Comparison of ENCODE assay signal across 20 cellular contexts in genomic region chr7:156463280-156463679, GRCh38.
"Had no signal": no experiment of that assay in that cellular context is flagged by ENCODE, and none has a peak within 500 bp of the region (broad histone marks: within the 10 kb centered on the region; RNA-seq: fewer than 3 reads in every experiment).

No MANE protein-coding gene starts in this region.

- DNase-seq: KBM-7, NCI-H1092, NCI-H1436, NCI-H187, NCI-H2029, NCI-H2081 treated with DMSO at 0.1 percent for 48 hours, NCI-H2171 treated with DMSO at 0.1 percent for 48 hours, NCI-H345, NCI-H446 treated with DMSO at 0.1 percent for 48 hours, NCI-H524, NCI-H69, NCI-H774, Right ventricle myocardium superior, RPMI8226, SIG-M5 had no signal

- H3K4me3 ChIP-seq: SJSA1, SK-N-MC had no signal

- H3K9me3 ChIP-seq: SJSA1 had no signal

- H3K27ac ChIP-seq: HL-60, SJSA1, SK-N-MC had no signal

- H3K4me1 ChIP-seq: SJSA1 had no signal

- FAIRE-seq: HTR-8/SVneo, RCC 7860 had no signal

- H3K36me3 ChIP-seq: SJSA1 had no signal
